Comparison of ENCODE assay signal across 8 cellular contexts in genomic region chr16:57627184-57627871, GRCh38. TPM values are rescaled to one million over a fixed set of nuclear protein-coding genes. Genes with fewer than 3 reads are reported as not detected.
DNase-seq lines count a peak whose midpoint lies in the region; ATAC-seq, FAIRE-seq and TF ChIP-seq lines count a peak whose summit lies in the region.

No MANE protein-coding gene starts in this region.

- peak overlapping the region; percentile 76 for H3K4me2 ChIP-seq in HCT116 (ENCODE audit: low read length)

- TF ChIP-seq CTCF in HCT116 (IDR thresholded peaks at IDR 0.05 in 2 of 3, conservative IDR thresholded peaks at IDR 0.05 in 1 of 3; ENCODE audit: borderline replicate concordance in 1 of 3, insufficient read depth in 1 of 3, low read depth in 2 of 3, low read length in 2 of 3) (peak in 1 of 3 experiments; percentile 27; a peak in 2 of 6 replicates), WTC11 (IDR thresholded peaks at IDR 0.05) (no peak)

- intact Hi-C loops in HCT116 (cut with micrococcal nuclease) (no loop called here), left cardiac atrium (cut with DNase I) (no loop called here)

- TF ChIP-seq POLR2A in HCT116 (IDR thresholded peaks at IDR 0.05; ENCODE audit: borderline replicate concordance, extremely low read depth, insufficient read depth, insufficient read length): no peak

- peak; percentile 24; the same call in 1 of the 2 replicates for ATAC-seq in HCT116
- ATAC-seq in WTC11: peak; percentile 67
- ATAC-seq in left cardiac atrium: peak; percentile 10 to 31
- ATAC-seq in HG02970 (IDR thresholded peaks at IDR 0.05; ENCODE audit: low FRiP score, unreplicated experiment): no peak

- H3K9ac ChIP-seq in HCT116 (ENCODE audit: low read length) (peak overlapping the region; percentile 28; the same call in 1 of the 2 replicates), skeletal muscle tissue (ENCODE audit: low read depth in 1 of 3, low read length in 3 of 3) (no peak overlapping the region)

- H3K9me3 Mint-ChIP-seq in WTC11: no peaks in the 10 kb centered on the region

- DNase-seq in HCT116 (ENCODE audit: low read depth, low spot score) (no peak), WTC11 (ENCODE audit: low spot score) (peak; percentile 44), left cardiac atrium (no peak), NCI-H2107 treated with DMSO at 0.1 percent for 48 hours (lab: John Stamatoyannopoulos, UW; ENCODE audit: unreplicated experiment) (no peak), small intestine (no peak), frontal cortex (ENCODE audit: low spot score in 2 of 2) (no peak)

- H3K27me3 Mint-ChIP-seq in WTC11 (ENCODE audit: low read depth): no peaks in the 10 kb centered on the region; the same call in 1 of the 2 replicates

- H2AFZ ChIP-seq in HCT116 (ENCODE audit: low read depth, low read length, poor library complexity, severe bottlenecking): no peak overlapping the region

- H3K36me3 Mint-ChIP-seq in WTC11: no peaks in the 10 kb centered on the region

- H3K4me1 ChIP-seq in HCT116 (ENCODE audit: control insufficient read depth in 1 of 2, insufficient read depth in 2 of 2, low read length in 2 of 2) (peaks cover 45 to 61% of the 10 kb centered on the region in 2 experiments), skeletal muscle tissue (ENCODE audit: control insufficient read depth in 3 of 3, insufficient read depth in 3 of 3, low read length in 3 of 3) (peaks cover 7 to 32% (median 28%) of the 10 kb centered on the region in 3 donors), small intestine (ENCODE audit: control insufficient read depth in 2 of 2, insufficient read depth in 1 of 2, low read depth in 1 of 2, low read length in 1 of 2) (no peaks in the 10 kb centered on the region)

- FAIRE-seq in small intestine (lab: Jason Lieb, UNC): no peak
- no peak for FAIRE-seq in frontal cortex (lab: Jason Lieb, UNC)

- no TSS peak for BruUV-seq in HCT116 (replicated peaks; lab: Mats Ljungman, UMichigan)

- H3K9me3 ChIP-seq in HCT116 (ENCODE audit: control insufficient read depth in 1 of 2, insufficient read depth in 1 of 2, low read depth in 1 of 2, low read length in 2 of 2) (no peaks in the 10 kb centered on the region), skeletal muscle tissue (ENCODE audit: control insufficient read depth in 3 of 3, low read length in 3 of 3) (no peaks in the 10 kb centered on the region), small intestine (ENCODE audit: control insufficient read depth, low read depth) (no peaks in the 10 kb centered on the region)

- H3K36me3 ChIP-seq in HCT116 (ENCODE audit: control insufficient read depth in 1 of 2, insufficient read depth in 2 of 2, low read length in 2 of 2): no peaks in the 10 kb centered on the region
- H3K36me3 ChIP-seq in skeletal muscle tissue (ENCODE audit: control insufficient read depth in 3 of 3, insufficient read depth in 3 of 3, low read length in 3 of 3): no peaks in the 10 kb centered on the region
- H3K36me3 ChIP-seq in small intestine (ENCODE audit: control insufficient read depth in 2 of 2, insufficient read depth in 2 of 2, low read length in 2 of 2): no peaks in the 10 kb centered on the region

- CTCF ChIA-PET in HCT116 (lab: Charles Lee): interaction anchor here (0.9 to 1.2 kb wide), 2 partner anchors 22 to 36 kb away, joined by 3 to 4 read pairs; no protein-coding TSS in a partner anchor
- CTCF ChIA-PET in WTC11 (lab: Charles Lee): interaction anchor here (0.6 to 3.0 kb wide), 12 partner anchors 11 to 134 kb away, joined by 3 to 27 read pairs (median 10); no protein-coding TSS in a partner anchor

- H4K20me1 ChIP-seq in HCT116 (ENCODE audit: insufficient read depth): no peaks in the 10 kb centered on the region

- no peaks in the 10 kb centered on the region for H3K9me2 ChIP-seq in HCT116 (ENCODE audit: insufficient read depth)

- H3K4me3 Mint-ChIP-seq in WTC11: peak overlapping the region; percentile 36; the same call in 1 of the 2 replicates

- no peaks in the 10 kb centered on the region for H3K79me2 ChIP-seq in HCT116 (ENCODE audit: insufficient read depth, low read length)

- WGBS in small intestine, 3 donors: 71 to 76% (median 75%) methylated on average over 15 of the region's 15 CpGs

- H3K4me1 Mint-ChIP-seq in WTC11: peaks cover 35% of the 10 kb centered on the region

- no peak for TF ChIP-seq RAD21 in HCT116 (IDR thresholded peaks at IDR 0.05; ENCODE audit: low read depth)

- H3K27ac ChIP-seq in HCT116 (ENCODE audit: low read depth, low read length): no peak overlapping the region
- H3K27ac ChIP-seq in skeletal muscle tissue (ENCODE audit: low read depth, low read length): peak overlapping the region; percentile 76
- peak overlapping the region in 1 of 2 donors; percentile 18 for H3K27ac ChIP-seq in small intestine (ENCODE audit: low read depth in 1 of 2, low read length in 1 of 2)

- H3K27me3 ChIP-seq in HCT116 (ENCODE audit: insufficient read depth, low read length) (no peaks in the 10 kb centered on the region), skeletal muscle tissue (ENCODE audit: control insufficient read depth in 3 of 3, insufficient read depth in 3 of 3, low read length in 3 of 3) (peaks cover 19 to 41% (median 34%) of the 10 kb centered on the region in 3 donors), small intestine (ENCODE audit: control insufficient read depth in 2 of 2, insufficient read depth in 2 of 2, low read length in 2 of 2) (no peaks in the 10 kb centered on the region)

- POLR2A ChIA-PET in HCT116 (lab: Charles Lee): no interaction called here
- POLR2A ChIA-PET in WTC11 (lab: Charles Lee): interaction anchor here (0.6 kb wide), 1 partner anchor 365 kb away, joined by 3 read pairs; no protein-coding TSS in a partner anchor

- no peak overlapping the region for H3K4me3 ChIP-seq in HCT116 (replicated peaks in 1 of 2; ENCODE audit: low read depth in 1 of 2, low read length in 2 of 2)
- H3K4me3 ChIP-seq in skeletal muscle tissue (ENCODE audit: low read length in 3 of 3): no peak overlapping the region
- no peak overlapping the region for H3K4me3 ChIP-seq in small intestine (ENCODE audit: low read depth in 1 of 2, low read length in 2 of 2)

- H3K27ac Mint-ChIP-seq in WTC11: no peak overlapping the region

- RAD21 ChIA-PET in HCT116 (lab: Charles Lee; ENCODE audit: low non-redundant PET in 1 of 2, low total read pairs in 2 of 2, uncharacterized antibody in 2 of 2, unreplicated experiment in 2 of 2): no interaction called here

TF ChIP-seq in HCT116, 20 proteins besides CTCF, POLR2A, EP300 and RAD21 (continues in another document):
- TF ChIP-seq SRF (IDR thresholded peaks at IDR 0.05; ENCODE audit: low read depth): no peak

TF ChIP-seq in WTC11, 78 proteins besides CTCF, POLR2A, EP300 and RAD21 (continues in another document):
- TF ChIP-seq GRHL2 (CRISPR knock-in tag; IDR thresholded peaks at IDR 0.05; ENCODE audit: insufficient replicate concordance, severe bottlenecking): no peak
- no peak for TF ChIP-seq MAX (CRISPR knock-in tag; IDR thresholded peaks at IDR 0.05)
- TF ChIP-seq EMX1 (CRISPR knock-in tag; IDR thresholded peaks at IDR 0.05): no peak
- no peak for TF ChIP-seq CDX4 (CRISPR knock-in tag; IDR thresholded peaks at IDR 0.05; ENCODE audit: borderline replicate concordance)
- no peak for TF ChIP-seq RELA (CRISPR knock-in tag; IDR thresholded peaks at IDR 0.05; ENCODE audit: borderline replicate concordance)
- no peak for TF ChIP-seq CREM (CRISPR knock-in tag; IDR thresholded peaks at IDR 0.05)
- TF ChIP-seq MXD4 (CRISPR knock-in tag; IDR thresholded peaks at IDR 0.05; ENCODE audit: borderline replicate concordance): no peak
- no peak for TF ChIP-seq E2F5 (CRISPR knock-in tag; IDR thresholded peaks at IDR 0.05)
- TF ChIP-seq RORB (CRISPR knock-in tag; IDR thresholded peaks at IDR 0.05): no peak
- TF ChIP-seq NFE2L1 (CRISPR knock-in tag; IDR thresholded peaks at IDR 0.05): no peak
- no peak for TF ChIP-seq PRRX2 (CRISPR knock-in tag; IDR thresholded peaks at IDR 0.05)
- no peak for TF ChIP-seq ATF2 (CRISPR knock-in tag; IDR thresholded peaks at IDR 0.05; ENCODE audit: borderline replicate concordance, low read depth)

RNA-seq across cellular contexts. Expression of gene ADGRG1, which starts 1.1 kb away (rescaled TPM):
- total RNA-seq in HCT116 (2021; ENCODE audit: unreplicated experiment) (36.4 TPM), WTC11 (2021) (1.7 to 2.6 TPM (median 2.0 TPM) in 3 replicates), left cardiac atrium (10 to 100 TPM; 22.9 to 41.9 TPM), skeletal muscle tissue (0.52 TPM), frontal cortex (19.6 TPM)
- 62.7 and 64.5 TPM in 2 replicates for polyA plus RNA-seq in HCT116 (2012)
- polyA plus RNA-seq in small intestine: 10 to 100 TPM in 1 of 3 donors, 1 to 10 TPM in 2; 4.1 to 47.8 (median 4.2) TPM

RNA-seq across cellular contexts. Expression of gene ADGRG3, which starts 40.8 kb away (rescaled TPM):
- not detected for total RNA-seq in HCT116 (2021; ENCODE audit: unreplicated experiment)
- polyA plus RNA-seq in HCT116 (2012): 0.12 TPM in 1 of 2 replicates, not detected in the other
- total RNA-seq in WTC11 (2021): 0.44 to 1.4 TPM (median 0.71 TPM) in 3 replicates
- 1 to 10 TPM in 1 of 2 donors, under 1 TPM in 1; 0.97 to 1.1 TPM for total RNA-seq in left cardiac atrium
- 0.52 TPM for total RNA-seq in skeletal muscle tissue
- 1 to 10 TPM in 1 of 3 donors, under 1 TPM in 2; 0.45 to 8.6 (median 0.81) TPM for polyA plus RNA-seq in small intestine
- total RNA-seq in frontal cortex: not detected
